ENCODE assay signal across 1 cellular context in the genomic region with DNA sequence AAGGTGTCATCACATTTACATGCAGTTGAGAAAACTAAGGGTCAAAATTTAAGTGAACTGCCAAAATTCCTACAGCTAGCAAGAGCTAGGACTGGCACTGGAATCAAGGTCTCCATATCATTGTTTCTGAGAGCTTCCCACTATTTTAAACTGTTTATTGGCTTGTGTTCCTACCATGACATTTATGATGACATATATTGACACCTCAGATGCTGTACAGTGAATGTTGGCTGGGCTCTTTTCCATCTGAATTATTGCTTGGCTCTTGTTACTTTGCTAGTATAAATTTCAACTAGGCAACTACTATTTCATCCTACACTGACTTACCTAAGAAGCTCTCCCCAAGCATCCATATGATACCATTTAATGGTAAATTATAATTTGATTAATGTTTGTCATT.
TF ChIP-seq lines count a peak whose summit lies in the region.

No MANE protein-coding gene starts in this region.

TF ChIP-seq in SK-N-SH treated with all-trans-retinoic acid at 6 μM for 48 hours, 23 proteins besides CTCF, POLR2A, EP300 and RAD21 (continued from another document):
- TF ChIP-seq, protein P1, sequence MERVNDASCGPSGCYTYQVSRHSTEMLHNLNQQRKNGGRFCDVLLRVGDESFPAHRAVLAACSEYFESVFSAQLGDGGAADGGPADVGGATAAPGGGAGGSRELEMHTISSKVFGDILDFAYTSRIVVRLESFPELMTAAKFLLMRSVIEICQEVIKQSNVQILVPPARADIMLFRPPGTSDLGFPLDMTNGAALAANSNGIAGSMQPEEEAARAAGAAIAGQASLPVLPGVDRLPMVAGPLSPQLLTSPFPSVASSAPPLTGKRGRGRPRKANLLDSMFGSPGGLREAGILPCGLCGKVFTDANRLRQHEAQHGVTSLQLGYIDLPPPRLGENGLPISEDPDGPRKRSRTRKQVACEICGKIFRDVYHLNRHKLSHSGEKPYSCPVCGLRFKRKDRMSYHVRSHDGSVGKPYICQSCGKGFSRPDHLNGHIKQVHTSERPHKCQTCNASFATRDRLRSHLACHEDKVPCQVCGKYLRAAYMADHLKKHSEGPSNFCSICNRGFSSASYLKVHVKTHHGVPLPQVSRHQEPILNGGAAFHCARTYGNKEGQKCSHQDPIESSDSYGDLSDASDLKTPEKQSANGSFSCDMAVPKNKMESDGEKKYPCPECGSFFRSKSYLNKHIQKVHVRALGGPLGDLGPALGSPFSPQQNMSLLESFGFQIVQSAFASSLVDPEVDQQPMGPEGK (CRISPR knock-in tag; IDR thresholded peaks at IDR 0.05; ENCODE audit: borderline replicate concordance) = no peak
- no peak for TF ChIP-seq TCF4 (CRISPR knock-in tag; IDR thresholded peaks at IDR 0.05; ENCODE audit: borderline replicate concordance)
- TF ChIP-seq ISL1 (CRISPR knock-in tag; IDR thresholded peaks at IDR 0.05) = no peak
- no peak for TF ChIP-seq GLIS3 (CRISPR knock-in tag; IDR thresholded peaks at IDR 0.05)
- TF ChIP-seq, protein P2, sequence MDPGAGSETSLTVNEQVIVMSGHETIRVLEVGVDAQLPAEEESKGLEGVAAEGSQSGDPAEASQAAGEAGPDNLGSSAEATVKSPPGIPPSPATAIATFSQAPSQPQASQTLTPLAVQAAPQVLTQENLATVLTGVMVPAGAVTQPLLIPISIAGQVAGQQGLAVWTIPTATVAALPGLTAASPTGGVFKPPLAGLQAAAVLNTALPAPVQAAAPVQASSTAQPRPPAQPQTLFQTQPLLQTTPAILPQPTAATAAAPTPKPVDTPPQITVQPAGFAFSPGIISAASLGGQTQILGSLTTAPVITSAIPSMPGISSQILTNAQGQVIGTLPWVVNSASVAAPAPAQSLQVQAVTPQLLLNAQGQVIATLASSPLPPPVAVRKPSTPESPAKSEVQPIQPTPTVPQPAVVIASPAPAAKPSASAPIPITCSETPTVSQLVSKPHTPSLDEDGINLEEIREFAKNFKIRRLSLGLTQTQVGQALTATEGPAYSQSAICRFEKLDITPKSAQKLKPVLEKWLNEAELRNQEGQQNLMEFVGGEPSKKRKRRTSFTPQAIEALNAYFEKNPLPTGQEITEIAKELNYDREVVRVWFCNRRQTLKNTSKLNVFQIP (CRISPR knock-in tag; IDR thresholded peaks at IDR 0.05; ENCODE audit: borderline replicate concordance, low read depth) = no peak
- no peak for TF ChIP-seq RARB (CRISPR knock-in tag; IDR thresholded peaks at IDR 0.05)
- TF ChIP-seq ZNF8 (CRISPR knock-in tag; IDR thresholded peaks at IDR 0.05) = no peak
- TF ChIP-seq BACH2 (CRISPR knock-in tag; IDR thresholded peaks at IDR 0.05; ENCODE audit: borderline replicate concordance) = no peak
- no peak for TF ChIP-seq ZC3H10 (CRISPR knock-in tag; IDR thresholded peaks at IDR 0.05)
- no peak for TF ChIP-seq ESRRG (CRISPR knock-in tag; IDR thresholded peaks at IDR 0.05)
- TF ChIP-seq ZFP30 (CRISPR knock-in tag; IDR thresholded peaks at IDR 0.05) = no peak
